Comparison of ENCODE assay signal across 26 cellular contexts in genomic region chr9:107290619-107291018, GRCh38. TPM values are rescaled to one million over a fixed set of nuclear protein-coding genes. Genes with fewer than 3 reads are reported as not detected.
DNase-seq lines count a peak whose midpoint lies in the region; ATAC-seq, FAIRE-seq and TF ChIP-seq lines count a peak whose summit lies in the region.
"Had no signal": no experiment of that assay in that cellular context is flagged by ENCODE, and none has a peak within 500 bp of the region (broad histone marks: within the 10 kb centered on the region; RNA-seq: fewer than 3 reads in every experiment).

No MANE protein-coding gene starts in this region.

- TF ChIP-seq CTCF in HepG2 (CRISPR knock-in tag; IDR thresholded peaks at IDR 0.05) (no peak), right lobe of liver (IDR thresholded peaks at IDR 0.05) (no peak), mesothelial cell of epicardium (IDR thresholded peaks at IDR 0.05; ENCODE audit: unreplicated experiment) (no peak), foreskin fibroblast (IDR thresholded peaks at IDR 0.05; ENCODE audit: low read depth, low read length) (no peak)

- no peak for DNase-seq in HepG2 (ENCODE audit: low spot score)
- DNase-seq in right lobe of liver, result no peak
- no peak for DNase-seq in activated naive CD8-positive, alpha-beta T cell treated with anti-CD3 and anti-CD28 coated beads, Interleukin-2, amount 50 U/mL, for 24 hours
- no peak for DNase-seq in mesothelial cell of epicardium (ENCODE audit: low spot score in 2 of 2, unreplicated experiment in 2 of 2)
- DNase-seq in NCI-H146 treated with DMSO at 0.1 percent for 48 hours (lab: John Stamatoyannopoulos, UW; ENCODE audit: unreplicated experiment), result no peak
- DNase-seq in foreskin melanocyte, result no peak
- DNase-seq in foreskin fibroblast, result no peak
- DNase-seq in small intestine, result no peak
- DNase-seq: activated CD8-positive, alpha-beta T cell treated with anti-CD3 and anti-CD28 coated beads for 36 hours; activated effector memory CD4-positive, alpha-beta T cell treated with Interleukin-2 at 50 U/mL for 16 hours; activated naive CD8-positive, alpha-beta T cell treated with anti-CD3 and anti-CD28 coated beads, Interleukin-2, amount 10 ng/mL, durations not matched to agents 7 days and 5 days; caudate nucleus; CD4-positive, alpha-beta memory T cell; dermis blood vessel endothelial cell; H9; left ventricle myocardium inferior; MG63; naive thymus-derived CD4-positive, alpha-beta T cell; NCI-H446 treated with DMSO at 0.1 percent for 48 hours; OCI-M1; ovary; stimulated activated CD4-positive, alpha-beta T cell treated with anti-CD3 and anti-CD28 coated beads, Interleukin-4, amount 100 ng/mL, for 1 hour had no signal

- H3K9ac ChIP-seq in HepG2 (ENCODE audit: insufficient read depth, low read depth, low read length), result no peak overlapping the region

- no peak overlapping the region for H3K4me3 Mint-ChIP-seq in activated naive CD8-positive, alpha-beta T cell treated with anti-CD3 and anti-CD28 coated beads, Interleukin-2, amount 50 U/mL, for 24 hours
- no peak overlapping the region for H3K4me3 Mint-ChIP-seq in mesothelial cell of epicardium
- H3K4me3 Mint-ChIP-seq: activated CD8-positive, alpha-beta T cell treated with anti-CD3 and anti-CD28 coated beads for 36 hours; activated naive CD8-positive, alpha-beta T cell treated with anti-CD3 and anti-CD28 coated beads, Interleukin-2, amount 10 ng/mL, durations not matched to agents 7 days and 5 days; H9 had no signal

- no peak overlapping the region for H3K4me2 ChIP-seq in HepG2 (ENCODE audit: low read depth, low read length)

- H4K20me1 ChIP-seq in HepG2 (ENCODE audit: insufficient read depth, low read length), result peaks cover 99% of the 10 kb centered on the region

- intact Hi-C loops in HepG2 (cut with micrococcal nuclease; ENCODE audit: unreplicated experiment) (no loop called here), right lobe of liver (cut with DNase I) (no loop called here)

- ATAC-seq in HepG2 (no peak), right lobe of liver (no peak)
- no peak for ATAC-seq in activated naive CD8-positive, alpha-beta T cell treated with anti-CD3 and anti-CD28 coated beads, Interleukin-2, amount 50 U/mL, for 24 hours
- ATAC-seq: activated CD8-positive, alpha-beta T cell treated with anti-CD3 and anti-CD28 coated beads for 36 hours; naive thymus-derived CD4-positive, alpha-beta T cell had no signal

- peak overlapping the region; percentile 57 for H3K27ac Mint-ChIP-seq in activated naive CD8-positive, alpha-beta T cell treated with anti-CD3 and anti-CD28 coated beads, Interleukin-2, amount 50 U/mL, for 24 hours
- peak overlapping the region; percentile 3 for H3K27ac Mint-ChIP-seq in mesothelial cell of epicardium
- H3K27ac Mint-ChIP-seq: activated naive CD8-positive, alpha-beta T cell treated with anti-CD3 and anti-CD28 coated beads, Interleukin-2, amount 10 ng/mL, durations not matched to agents 7 days and 5 days had no signal

- H3K36me3 ChIP-seq in HepG2 (replicated peaks in 1 of 2; ENCODE audit: control insufficient read depth in 1 of 2, insufficient read depth in 2 of 2, low read length in 2 of 2) (no peaks in the 10 kb centered on the region; a peak in 1 of 5 replicates), right lobe of liver (no peaks in the 10 kb centered on the region), small intestine (ENCODE audit: control insufficient read depth in 2 of 2, insufficient read depth in 2 of 2, low read length in 2 of 2) (no peaks in the 10 kb centered on the region)
- H3K36me3 ChIP-seq: left ventricle myocardium inferior, ovary, right atrium auricular region, suprapubic skin had no signal

- no peaks in the 10 kb centered on the region for H3K27me3 Mint-ChIP-seq in activated naive CD8-positive, alpha-beta T cell treated with anti-CD3 and anti-CD28 coated beads, Interleukin-2, amount 50 U/mL, for 24 hours
- no peaks in the 10 kb centered on the region for H3K27me3 Mint-ChIP-seq in mesothelial cell of epicardium (ENCODE audit: low read depth)
- H3K27me3 Mint-ChIP-seq: activated CD8-positive, alpha-beta T cell treated with anti-CD3 and anti-CD28 coated beads for 36 hours; activated naive CD8-positive, alpha-beta T cell treated with anti-CD3 and anti-CD28 coated beads, Interleukin-2, amount 10 ng/mL, durations not matched to agents 7 days and 5 days; CD4-positive, alpha-beta memory T cell; naive thymus-derived CD4-positive, alpha-beta T cell had no signal

- peaks cover 21% of the 10 kb centered on the region for H3K36me3 Mint-ChIP-seq in activated naive CD8-positive, alpha-beta T cell treated with anti-CD3 and anti-CD28 coated beads, Interleukin-2, amount 50 U/mL, for 24 hours (ENCODE audit: low read depth)
- no peaks in the 10 kb centered on the region for H3K36me3 Mint-ChIP-seq in mesothelial cell of epicardium

- H3K27ac ChIP-seq in HepG2 (ENCODE audit: extremely low read length, insufficient read depth, low read length) (no peak overlapping the region), right lobe of liver (no peak overlapping the region), small intestine (ENCODE audit: low read depth in 1 of 2, low read length in 1 of 2) (no peak overlapping the region)
- H3K27ac ChIP-seq: left ventricle myocardium inferior, ovary, right atrium auricular region had no signal

- TF ChIP-seq POLR2A in HepG2 (IDR thresholded peaks at IDR 0.05; ENCODE audit: insufficient read depth in 1 of 2, low read depth in 2 of 2, low read length in 2 of 2) (no peak), right lobe of liver (IDR thresholded peaks at IDR 0.05) (no peak)

- H3K27me3 ChIP-seq in HepG2 (ENCODE audit: control insufficient read depth in 1 of 2, insufficient read depth in 2 of 2, low read length in 2 of 2) (no peaks in the 10 kb centered on the region), right lobe of liver (no peaks in the 10 kb centered on the region), small intestine (ENCODE audit: control insufficient read depth in 2 of 2, insufficient read depth in 2 of 2, low read length in 2 of 2) (no peaks in the 10 kb centered on the region)
- H3K27me3 ChIP-seq: MG63, ovary, right atrium auricular region, suprapubic skin had no signal

- no peak overlapping the region for H3K4me3 ChIP-seq in HepG2 (replicated peaks in 1 of 3; ENCODE audit: insufficient read depth in 1 of 3, low read depth in 2 of 3, low read length in 3 of 3)
- H3K4me3 ChIP-seq in right lobe of liver, result no peak overlapping the region
- H3K4me3 ChIP-seq in foreskin fibroblast (ENCODE audit: low read depth in 1 of 2, low read length in 2 of 2), result no peak overlapping the region
- no peak overlapping the region for H3K4me3 ChIP-seq in small intestine (ENCODE audit: low read depth in 1 of 2, low read length in 2 of 2)
- H3K4me3 ChIP-seq: left ventricle myocardium inferior, MG63, ovary, right atrium auricular region, suprapubic skin had no signal

- H3K9me3 ChIP-seq in HepG2 (ENCODE audit: low read length) (no peaks in the 10 kb centered on the region), right lobe of liver (no peaks in the 10 kb centered on the region), small intestine (ENCODE audit: control insufficient read depth, low read depth) (no peaks in the 10 kb centered on the region)
- H3K9me3 ChIP-seq: left ventricle myocardium inferior, MG63, ovary, right atrium auricular region, suprapubic skin had no signal

- in situ Hi-C loops in HepG2 (cut with HindIII; ENCODE audit: extremely low pct_ligation_motif_present, low pct_unique_long_range_greater_than_20kb), result no loop called here

- H3K4me1 Mint-ChIP-seq in activated naive CD8-positive, alpha-beta T cell treated with anti-CD3 and anti-CD28 coated beads, Interleukin-2, amount 50 U/mL, for 24 hours, result peaks cover 86% of the 10 kb centered on the region
- H3K4me1 Mint-ChIP-seq in mesothelial cell of epicardium, result peaks cover 51% of the 10 kb centered on the region

- FAIRE-seq in HepG2 (lab: Jason Lieb, UNC) (no peak), small intestine (lab: Jason Lieb, UNC) (no peak)
- FAIRE-seq: islet of Langerhans, urothelium cell line had no signal

- CTCF ChIA-PET in HepG2 (lab: Yijun Ruan, JAX; ENCODE audit: low intra/inter-chr PET ratio, low total read pairs), result no interaction called here

- BruUV-seq in HepG2 (replicated peaks; lab: Mats Ljungman, UMichigan), result no TSS peak

- POLR2A ChIA-PET in HepG2 (lab: Yijun Ruan, JAX), result no interaction called here

- no peaks in the 10 kb centered on the region for H3K9me3 Mint-ChIP-seq in activated naive CD8-positive, alpha-beta T cell treated with anti-CD3 and anti-CD28 coated beads, Interleukin-2, amount 50 U/mL, for 24 hours
- H3K9me3 Mint-ChIP-seq in mesothelial cell of epicardium, result no peaks in the 10 kb centered on the region
- H3K9me3 Mint-ChIP-seq: activated CD8-positive, alpha-beta T cell treated with anti-CD3 and anti-CD28 coated beads for 36 hours; activated naive CD8-positive, alpha-beta T cell treated with anti-CD3 and anti-CD28 coated beads, Interleukin-2, amount 10 ng/mL, durations not matched to agents 7 days and 5 days; CD4-positive, alpha-beta memory T cell; H9; naive thymus-derived CD4-positive, alpha-beta T cell had no signal

- TF ChIP-seq EP300 in HepG2 (IDR thresholded peaks at IDR 0.05; ENCODE audit: low read depth in 2 of 2, low read length in 2 of 2), result no peak
- TF ChIP-seq EP300 in HepG2 (CRISPR knock-in tag; IDR thresholded peaks at IDR 0.05; ENCODE audit: borderline replicate concordance), result no peak

- H2AFZ ChIP-seq in HepG2 (ENCODE audit: low read length), result no peak overlapping the region

- WGBS in HepG2 (ENCODE audit: low lambda C conversion rate), result 88% methylated on average over 7 of the region's 7 CpGs
- WGBS in right lobe of liver (ENCODE audit: insufficient coverage, low coverage, low lambda C conversion rate, missing lambda C conversion rate), result 34% methylated on average over 7 of the region's 7 CpGs
- 60 to 70% (median 67%) methylated on average over 7 of the region's 7 CpGs for WGBS in small intestine, 3 donors

- peaks cover 100% of the 10 kb centered on the region for H3K79me2 ChIP-seq in HepG2 (ENCODE audit: insufficient read depth, low read length)

- peaks cover 98% of the 10 kb centered on the region for H3K4me1 ChIP-seq in HepG2 (ENCODE audit: insufficient read depth, low read length)
- H3K4me1 ChIP-seq in right lobe of liver, result peaks cover 0 to 93% (median 34%) of the 10 kb centered on the region in 4 donors
- peaks cover 6 to 17% of the 10 kb centered on the region in 2 donors for H3K4me1 ChIP-seq in small intestine (ENCODE audit: control insufficient read depth in 2 of 2, insufficient read depth in 1 of 2, low read depth in 1 of 2, low read length in 1 of 2)

- no peak for TF ChIP-seq RAD21 in HepG2 (CRISPR knock-in tag; IDR thresholded peaks at IDR 0.05)

RNA-seq across cellular contexts. Expression of gene RAD23B, which starts 7.5 kb away (rescaled TPM):
- total RNA-seq in HepG2 (2016; rRNA removed; fragmentation: Illumina TruSeq; extraction: Trizol) (133 and 159 TPM in 2 replicates), right lobe of liver (100 to 1,000 TPM in 2 of 6 experiments, 10 to 100 TPM in 4; 86.9 to 110 (median 99.1) TPM), mesothelial cell of epicardium (97.5 to 105 TPM (median 101 TPM) in 3 replicates)
- 59.7 and 60.0 TPM in 2 replicates for total RNA-seq in HepG2 (2016; cell fraction: cytosol; rRNA removed; fragmentation: Illumina TruSeq; extraction: Trizol; ENCODE audit: low read depth)
- 128 and 156 TPM in 2 replicates for total RNA-seq in HepG2 (2016; cell fraction: insoluble cytoplasmic fraction; rRNA removed; fragmentation: Illumina TruSeq; extraction: Trizol)
- 120 and 126 TPM in 2 replicates for total RNA-seq in HepG2 (2016; cell fraction: membrane; rRNA removed; fragmentation: Illumina TruSeq; extraction: Trizol)
- 62.9 and 65.9 TPM in 2 replicates for total RNA-seq in HepG2 (2016; cell fraction: nucleus; rRNA removed; fragmentation: Illumina TruSeq; extraction: Trizol)
- polyA plus RNA-seq in HepG2 (2011; rRNA removed) (156 and 162 TPM in 2 replicates), small intestine (10 to 100 TPM; 49.4 to 62.8 (median 50.8) TPM)
- polyA plus RNA-seq in HepG2 (2011; cell fraction: cytosol; rRNA removed), result 93.8 and 114 TPM in 2 replicates
- 25.3 and 25.6 TPM in 2 replicates for polyA plus RNA-seq in HepG2 (2011; cell fraction: nucleus; rRNA removed)
- 90.7 and 110 TPM in 2 replicates for polyA plus RNA-seq in HepG2 (2012)
- 26.3 and 31.4 TPM in 2 replicates for polyA plus RNA-seq in HepG2 (2016; cell fraction: cytosol; fragmentation: Illumina TruSeq; extraction: Trizol; ENCODE audit: low read depth)
- polyA plus RNA-seq in HepG2 (2016; cell fraction: insoluble cytoplasmic fraction; fragmentation: Illumina TruSeq; extraction: Trizol; ENCODE audit: low read depth), result 185 and 198 TPM in 2 replicates
- polyA plus RNA-seq in HepG2 (2016; cell fraction: membrane; fragmentation: Illumina TruSeq; extraction: Trizol; ENCODE audit: low read depth), result 79.8 and 80.6 TPM in 2 replicates
- 67.0 and 71.9 TPM in 2 replicates for polyA plus RNA-seq in HepG2 (2016; cell fraction: nucleus; fragmentation: Illumina TruSeq; extraction: Trizol; ENCODE audit: insufficient read depth, low read depth)
- polyA minus RNA-seq in HepG2 (2011; rRNA and poly(A)+ RNA removed; ENCODE audit: low replicate concordance), result 270 and 278 TPM in 2 replicates
- 139 and 149 TPM in 2 replicates for polyA minus RNA-seq in HepG2 (2011; cell fraction: cytosol; rRNA and poly(A)+ RNA removed)
- 85.5 and 87.8 TPM in 2 replicates for polyA minus RNA-seq in HepG2 (2011; cell fraction: nucleus; rRNA and poly(A)+ RNA removed)
